8 cellular contexts compared by ENCODE assay signal in genomic region chr1:207863893-207864535, GRCh38. TPM values are rescaled to one million over a fixed set of nuclear protein-coding genes. Genes with fewer than 3 reads are reported as not detected.
DNase-seq lines count a peak whose midpoint lies in the region; ATAC-seq, FAIRE-seq and TF ChIP-seq lines count a peak whose summit lies in the region.

No MANE protein-coding gene starts in this region.

- DNase-seq in activated CD8-positive, alpha-beta memory T cell treated with anti-CD3 and anti-CD28 coated beads for 24 hours: peak; percentile 71
- no peak for DNase-seq in activated CD8-positive, alpha-beta memory T cell treated with anti-CD3 and anti-CD28 coated beads, Interleukin-2, amount 50 U/mL, for 48 hours
- DNase-seq in HL-60 (ENCODE audit: low read depth in 1 of 2, low spot score in 1 of 2) (peak in 1 of 2 experiments; percentile 91), H54 (ENCODE audit: insufficient read length, low spot score) (no peak), amniotic stem cell (lab: John Stamatoyannopoulos, UW) (no peak), osteocyte (ENCODE audit: extremely low spot score, unreplicated experiment) (no peak)
- peak; percentile 40 for DNase-seq in activated T-helper 1 cell treated with anti-CD3 and anti-CD28 coated beads, Interleukin-12 subunit alpha, Interleukin-12 subunit beta, Interleukin-2, Interleukin-4 antibody, amounts not matched to agents 30 ng/mL and 10 ng/mL and 1 ng/mL, durations not matched to agents 14 hours and 24 hours and 36 hours (ENCODE audit: low spot score)
- DNase-seq in naive thymus-derived CD8-positive, alpha-beta T cell: peak in 8 of 10 donors; percentile 20 to 71 (median 46)

- H3K36me3 Mint-ChIP-seq in activated T-helper 1 cell treated with anti-CD3 and anti-CD28 coated beads, Interleukin-12 subunit alpha, Interleukin-12 subunit beta, Interleukin-2, Interleukin-4 antibody, amounts not matched to agents 30 ng/mL and 10 ng/mL and 1 ng/mL, durations not matched to agents 14 hours and 24 hours and 36 hours (ENCODE audit: low read depth): peaks cover 42% of the 10 kb centered on the region
- peaks cover 0 to 45% (median 0%) of the 10 kb centered on the region in 3 donors for H3K36me3 Mint-ChIP-seq in naive thymus-derived CD8-positive, alpha-beta T cell
- peaks cover 4% of the 10 kb centered on the region for H3K36me3 Mint-ChIP-seq in osteocyte (ENCODE audit: unreplicated experiment)

- peak overlapping the region; percentile 68 for H3K4me3 Mint-ChIP-seq in activated T-helper 1 cell treated with anti-CD3 and anti-CD28 coated beads, Interleukin-12 subunit alpha, Interleukin-12 subunit beta, Interleukin-2, Interleukin-4 antibody, amounts not matched to agents 30 ng/mL and 10 ng/mL and 1 ng/mL, durations not matched to agents 14 hours and 24 hours and 36 hours
- peak overlapping the region; percentile 49 to 81 (median 66) for H3K4me3 Mint-ChIP-seq in naive thymus-derived CD8-positive, alpha-beta T cell
- no peak overlapping the region for H3K4me3 Mint-ChIP-seq in osteocyte (ENCODE audit: unreplicated experiment)

- ATAC-seq in naive thymus-derived CD8-positive, alpha-beta T cell: peak; percentile 39 to 55

- no peaks in the 10 kb centered on the region for H3K4me1 Mint-ChIP-seq in activated T-helper 1 cell treated with anti-CD3 and anti-CD28 coated beads, Interleukin-12 subunit alpha, Interleukin-12 subunit beta, Interleukin-2, Interleukin-4 antibody, amounts not matched to agents 30 ng/mL and 10 ng/mL and 1 ng/mL, durations not matched to agents 14 hours and 24 hours and 36 hours (ENCODE audit: low read depth)
- H3K4me1 Mint-ChIP-seq in naive thymus-derived CD8-positive, alpha-beta T cell: peaks cover 49 to 67% (median 60%) of the 10 kb centered on the region in 4 donors
- peaks cover 11% of the 10 kb centered on the region for H3K4me1 Mint-ChIP-seq in osteocyte (ENCODE audit: unreplicated experiment)

- POLR2A ChIA-PET in naive thymus-derived CD8-positive, alpha-beta T cell (lab: Charles Lee): interaction anchor here (1.1 to 16.6 kb wide), 4 partner anchors 9 to 40 kb away, joined by 3 to 462 read pairs (median 7); no protein-coding TSS in a partner anchor

- intact Hi-C loops in activated T-helper 1 cell treated with anti-CD3 and anti-CD28 coated beads, Interleukin-12 subunit alpha, Interleukin-12 subunit beta, Interleukin-2, Interleukin-4 antibody, amounts not matched to agents 30 ng/mL and 10 ng/mL and 1 ng/mL, durations not matched to agents 14 hours and 24 hours and 36 hours (cut with micrococcal nuclease): loop anchor here (1.0 kb wide), 1 partner anchor 36 kb away; no protein-coding TSS in a partner anchor

- H3K9me3 Mint-ChIP-seq in activated T-helper 1 cell treated with anti-CD3 and anti-CD28 coated beads, Interleukin-12 subunit alpha, Interleukin-12 subunit beta, Interleukin-2, Interleukin-4 antibody, amounts not matched to agents 30 ng/mL and 10 ng/mL and 1 ng/mL, durations not matched to agents 14 hours and 24 hours and 36 hours: no peaks in the 10 kb centered on the region
- no peaks in the 10 kb centered on the region for H3K9me3 Mint-ChIP-seq in naive thymus-derived CD8-positive, alpha-beta T cell
- no peaks in the 10 kb centered on the region for H3K9me3 Mint-ChIP-seq in osteocyte (ENCODE audit: unreplicated experiment)

- TF ChIP-seq CTCF in HL-60 (IDR thresholded peaks at IDR 0.05; ENCODE audit: insufficient read depth, low read length): peak; percentile 13
- TF ChIP-seq CTCF in osteocyte (IDR thresholded peaks at IDR 0.05): no peak

- H3K4me3 ChIP-seq in HL-60 (replicated peaks; ENCODE audit: insufficient read depth, low read length): no peak overlapping the region

- TF ChIP-seq POLR2A in H54 (IDR thresholded peaks at IDR 0.05; ENCODE audit: low read depth, low read length): no peak

- peak overlapping the region; percentile 91 for H3K27ac ChIP-seq in HL-60 (replicated peaks)

- H3K27ac Mint-ChIP-seq in activated T-helper 1 cell treated with anti-CD3 and anti-CD28 coated beads, Interleukin-12 subunit alpha, Interleukin-12 subunit beta, Interleukin-2, Interleukin-4 antibody, amounts not matched to agents 30 ng/mL and 10 ng/mL and 1 ng/mL, durations not matched to agents 14 hours and 24 hours and 36 hours: peak overlapping the region; percentile 85
- peak overlapping the region in 9 of 10 donors; percentile 74 to 97 (median 86) for H3K27ac Mint-ChIP-seq in naive thymus-derived CD8-positive, alpha-beta T cell
- H3K27ac Mint-ChIP-seq in osteocyte (ENCODE audit: unreplicated experiment): no peak overlapping the region

- no peaks in the 10 kb centered on the region for H3K27me3 Mint-ChIP-seq in activated T-helper 1 cell treated with anti-CD3 and anti-CD28 coated beads, Interleukin-12 subunit alpha, Interleukin-12 subunit beta, Interleukin-2, Interleukin-4 antibody, amounts not matched to agents 30 ng/mL and 10 ng/mL and 1 ng/mL, durations not matched to agents 14 hours and 24 hours and 36 hours (ENCODE audit: insufficient read depth)
- H3K27me3 Mint-ChIP-seq in naive thymus-derived CD8-positive, alpha-beta T cell: no peaks in the 10 kb centered on the region
- H3K27me3 Mint-ChIP-seq in osteocyte (ENCODE audit: unreplicated experiment): no peaks in the 10 kb centered on the region

- FAIRE-seq in H54 (lab: Jason Lieb, UNC): no peak

- no peaks in the 10 kb centered on the region for H3K27me3 ChIP-seq in HL-60 (ENCODE audit: insufficient read depth, poor library complexity, severe bottlenecking)

RNA-seq across cellular contexts. Expression of gene CD34, which starts 46.9 kb away (rescaled TPM):
- not detected in 2 replicates for total RNA-seq in activated T-helper 1 cell treated with anti-CD3 and anti-CD28 coated beads, Interleukin-12 subunit alpha, Interleukin-12 subunit beta, Interleukin-2, Interleukin-4 antibody, amounts not matched to agents 30 ng/mL and 10 ng/mL and 1 ng/mL, durations not matched to agents 14 hours and 24 hours and 36 hours
- not detected for total RNA-seq in naive thymus-derived CD8-positive, alpha-beta T cell
- not detected for polyA plus RNA-seq in naive thymus-derived CD8-positive, alpha-beta T cell
- total RNA-seq in osteocyte: not detected in 2 replicates

Comparison
In these comparisons a context has a peak if more than half of its experiments do, and no peak if none do; other contexts are left out.
1. DNase-seq: peak in activated CD8-positive, alpha-beta memory T cell treated with anti-CD3 and anti-CD28 coated beads for 24 hours (single experiment), activated T-helper 1 cell treated with anti-CD3 and anti-CD28 coated beads, Interleukin-12 subunit alpha, Interleukin-12 subunit beta, Interleukin-2, Interleukin-4 antibody, amounts not matched to agents 30 ng/mL and 10 ng/mL and 1 ng/mL, durations not matched to agents 14 hours and 24 hours and 36 hours (single experiment) and naive thymus-derived CD8-positive, alpha-beta T cell (8 of 10); none in activated CD8-positive, alpha-beta memory T cell treated with anti-CD3 and anti-CD28 coated beads, Interleukin-2, amount 50 U/mL, for 48 hours (single experiment), H54 (single experiment), amniotic stem cell (single experiment) and osteocyte (single experiment).